Comparison of ENCODE assay signal across 15 cellular contexts in the genomic region with DNA sequence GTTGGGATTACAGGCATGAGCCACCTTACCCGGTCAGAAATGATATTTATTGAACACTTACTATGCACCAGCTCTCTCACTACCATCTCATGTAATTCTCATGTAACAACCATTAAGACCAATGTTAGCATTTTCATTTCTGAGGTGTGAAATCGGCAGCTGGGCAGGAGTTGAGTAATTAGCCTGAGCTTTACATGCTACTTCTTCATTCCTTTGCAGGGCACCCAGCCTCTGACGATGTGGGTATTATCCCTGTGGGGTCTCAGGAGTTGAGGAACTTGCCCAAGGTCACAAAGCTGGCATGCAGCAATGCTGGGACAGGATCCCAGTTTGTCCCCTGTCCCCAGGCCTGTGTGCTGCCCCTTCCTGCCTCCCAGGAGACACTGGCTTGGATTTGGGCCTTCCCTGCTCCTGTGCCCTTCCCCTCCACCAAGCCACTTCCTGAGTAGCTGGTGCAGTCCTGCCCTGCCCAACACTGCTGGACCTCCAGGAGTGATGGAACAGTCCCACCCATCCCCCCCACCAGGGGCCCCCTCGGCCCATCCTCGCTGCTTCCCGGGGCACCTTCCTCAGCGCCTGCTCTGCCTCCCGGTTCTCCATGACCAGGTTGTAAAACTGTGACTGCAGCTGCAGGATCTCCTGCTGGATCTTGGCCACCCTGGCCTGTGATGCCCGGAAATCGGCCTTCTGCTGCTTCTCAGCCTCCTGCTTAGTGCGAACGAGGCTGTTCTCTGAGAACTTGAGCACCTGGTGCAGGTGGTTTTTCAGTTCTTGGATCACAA. TPM values are rescaled to one million over a fixed set of nuclear protein-coding genes. Genes with fewer than 3 reads are reported as not detected.
"Had no signal": no experiment of that assay in that cellular context is flagged by ENCODE, and none has a peak within 500 bp of the region (broad histone marks: within the 10 kb centered on the region; RNA-seq: fewer than 3 reads in every experiment).

No MANE protein-coding gene starts in this region.

- H3K9me3 ChIP-seq: uterus had no signal

- DNase-seq: activated CD4-positive, CD25-positive, alpha-beta regulatory T cell treated with anti-CD3 and anti-CD28 coated beads, Interleukin-2, amount 50 U/mL, for 72 hours; activated naive CD4-positive, alpha-beta T cell; activated naive CD8-positive, alpha-beta T cell treated with anti-CD3 and anti-CD28 coated beads, Interleukin-2, amount 10 ng/mL, durations not matched to agents 7 days and 5 days; effector memory CD4-positive, alpha-beta T cell; foreskin keratinocyte; glutamatergic neuron; immature natural killer cell; left cardiac atrium; naive B cell; stimulated activated CD4-positive, alpha-beta T cell treated with anti-CD3 and anti-CD28 coated beads, Interleukin-12 subunit alpha, Interleukin-12 subunit beta, amount 100 ng/mL, for 4 hours; stimulated activated CD4-positive, alpha-beta T cell treated with anti-CD3 and anti-CD28 coated beads, Interleukin-2, amount 100 ng/mL, for 24 hours; T-helper 9 cell; uterus had no signal

- H3K27ac ChIP-seq: foreskin keratinocyte, uterus had no signal

- H3K27me3 ChIP-seq: foreskin keratinocyte, uterus had no signal

- H3K36me3 ChIP-seq: uterus had no signal

- H3K4me3 ChIP-seq: lung, uterus had no signal

- ATAC-seq: foreskin keratinocyte; left cardiac atrium; stimulated activated effector memory CD8-positive, alpha-beta T cell treated with anti-CD3 and anti-CD28 coated beads, Interleukin-12 subunit alpha, Interleukin-12 subunit beta, amount 100 ng/mL, for 72 hours had no signal

- H3K4me1 ChIP-seq: foreskin keratinocyte, uterus had no signal

RNA-seq across cellular contexts. Expression of gene CFAP73, which starts 50.7 kb away (rescaled TPM):
- total RNA-seq: foreskin keratinocyte, left cardiac atrium had no signal
- polyA plus RNA-seq: foreskin keratinocyte, immature natural killer cell had no signal
